Comparison of ENCODE assay signal across 1 cellular context in the genomic region with DNA sequence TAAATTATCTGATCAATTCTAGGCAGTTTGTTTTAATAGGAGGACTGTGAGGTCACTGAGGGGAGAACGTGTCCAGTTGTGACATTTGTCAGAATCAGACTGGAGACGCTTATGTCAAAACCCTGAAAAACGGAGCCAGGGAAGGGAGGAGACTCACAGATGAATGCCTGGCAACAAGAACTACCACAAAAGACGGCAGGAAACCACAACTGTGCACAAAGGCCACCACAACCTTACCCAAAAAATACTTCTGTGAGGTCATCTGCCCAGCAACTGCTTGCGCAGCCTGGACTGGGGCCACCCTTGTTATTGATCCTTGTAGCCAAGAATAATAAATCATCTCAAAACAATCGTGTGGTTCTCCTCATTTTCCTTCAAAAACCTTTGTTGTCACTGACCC.
TF ChIP-seq lines count a peak whose summit lies in the region.

No MANE protein-coding gene starts in this region.

TF ChIP-seq in HepG2, 621 proteins besides CTCF, POLR2A, EP300 and RAD21 (continued from another document):
- TF ChIP-seq, protein P1, sequence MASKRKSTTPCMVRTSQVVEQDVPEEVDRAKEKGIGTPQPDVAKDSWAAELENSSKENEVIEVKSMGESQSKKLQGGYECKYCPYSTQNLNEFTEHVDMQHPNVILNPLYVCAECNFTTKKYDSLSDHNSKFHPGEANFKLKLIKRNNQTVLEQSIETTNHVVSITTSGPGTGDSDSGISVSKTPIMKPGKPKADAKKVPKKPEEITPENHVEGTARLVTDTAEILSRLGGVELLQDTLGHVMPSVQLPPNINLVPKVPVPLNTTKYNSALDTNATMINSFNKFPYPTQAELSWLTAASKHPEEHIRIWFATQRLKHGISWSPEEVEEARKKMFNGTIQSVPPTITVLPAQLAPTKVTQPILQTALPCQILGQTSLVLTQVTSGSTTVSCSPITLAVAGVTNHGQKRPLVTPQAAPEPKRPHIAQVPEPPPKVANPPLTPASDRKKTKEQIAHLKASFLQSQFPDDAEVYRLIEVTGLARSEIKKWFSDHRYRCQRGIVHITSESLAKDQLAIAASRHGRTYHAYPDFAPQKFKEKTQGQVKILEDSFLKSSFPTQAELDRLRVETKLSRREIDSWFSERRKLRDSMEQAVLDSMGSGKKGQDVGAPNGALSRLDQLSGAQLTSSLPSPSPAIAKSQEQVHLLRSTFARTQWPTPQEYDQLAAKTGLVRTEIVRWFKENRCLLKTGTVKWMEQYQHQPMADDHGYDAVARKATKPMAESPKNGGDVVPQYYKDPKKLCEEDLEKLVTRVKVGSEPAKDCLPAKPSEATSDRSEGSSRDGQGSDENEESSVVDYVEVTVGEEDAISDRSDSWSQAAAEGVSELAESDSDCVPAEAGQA (IDR thresholded peaks at IDR 0.05; ENCODE audit: low read depth), result no peak
- TF ChIP-seq, protein P1 (CRISPR knock-in tag; IDR thresholded peaks at IDR 0.05; ENCODE audit: borderline replicate concordance), result no peak
- no peak for TF ChIP-seq ZNF674 (CRISPR knock-in tag; IDR thresholded peaks at IDR 0.05; ENCODE audit: low read depth)
- TF ChIP-seq, protein P2, sequence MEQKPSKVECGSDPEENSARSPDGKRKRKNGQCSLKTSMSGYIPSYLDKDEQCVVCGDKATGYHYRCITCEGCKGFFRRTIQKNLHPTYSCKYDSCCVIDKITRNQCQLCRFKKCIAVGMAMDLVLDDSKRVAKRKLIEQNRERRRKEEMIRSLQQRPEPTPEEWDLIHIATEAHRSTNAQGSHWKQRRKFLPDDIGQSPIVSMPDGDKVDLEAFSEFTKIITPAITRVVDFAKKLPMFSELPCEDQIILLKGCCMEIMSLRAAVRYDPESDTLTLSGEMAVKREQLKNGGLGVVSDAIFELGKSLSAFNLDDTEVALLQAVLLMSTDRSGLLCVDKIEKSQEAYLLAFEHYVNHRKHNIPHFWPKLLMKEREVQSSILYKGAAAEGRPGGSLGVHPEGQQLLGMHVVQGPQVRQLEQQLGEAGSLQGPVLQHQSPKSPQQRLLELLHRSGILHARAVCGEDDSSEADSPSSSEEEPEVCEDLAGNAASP (CRISPR knock-in tag; IDR thresholded peaks at IDR 0.05; ENCODE audit: borderline replicate concordance), result no peak
- TF ChIP-seq RAD51 (IDR thresholded peaks at IDR 0.05; ENCODE audit: borderline replicate concordance), result no peak
- TF ChIP-seq HNRNPL (IDR thresholded peaks at IDR 0.05; ENCODE audit: low read depth, low read length), result no peak
- TF ChIP-seq PTBP1 (IDR thresholded peaks at IDR 0.05; ENCODE audit: low read depth, low read length, poor library complexity, severe bottlenecking), result no peak
- no peak for TF ChIP-seq CBFB (CRISPR knock-in tag; IDR thresholded peaks at IDR 0.05)
